Comparison of ENCODE assay signal across 14 cellular contexts in genomic region chr2:189421644-189422043, GRCh38. TPM values are rescaled to one million over a fixed set of nuclear protein-coding genes. Genes with fewer than 3 reads are reported as not detected.
A peak's percentile ranks its signal among the peaks of the same experiment; 100 is the strongest.
DNase-seq lines count a peak whose midpoint lies in the region; FAIRE-seq and TF ChIP-seq lines count a peak whose summit lies in the region.
"Had no signal": no experiment of that assay in that cellular context is flagged by ENCODE, and none has a peak within 500 bp of the region (broad histone marks: within the 10 kb centered on the region; RNA-seq: fewer than 3 reads in every experiment).

No MANE protein-coding gene starts in this region.

- no peaks in the 10 kb centered on the region for H3K79me2 ChIP-seq in keratinocyte (ENCODE audit: control insufficient read depth, insufficient read depth, low read length)

- no peaks in the 10 kb centered on the region for H4K20me1 ChIP-seq in keratinocyte (ENCODE audit: control insufficient read depth, extremely low read depth, insufficient read depth, low read length)

- peak; percentile 5 for FAIRE-seq in keratinocyte (lab: Jason Lieb, UNC)
- FAIRE-seq: D721Med had no signal

- no peaks in the 10 kb centered on the region for H3K4me1 Mint-ChIP-seq in activated naive CD8-positive, alpha-beta T cell treated with anti-CD3 and anti-CD28 coated beads for 36 hours

- H3K4me3 Mint-ChIP-seq in activated naive CD8-positive, alpha-beta T cell treated with anti-CD3 and anti-CD28 coated beads for 36 hours, result no peak overlapping the region

- H3K27me3 ChIP-seq in BE2C (no peaks in the 10 kb centered on the region), keratinocyte (ENCODE audit: control insufficient read depth, extremely low read depth, insufficient read depth, low read length) (no peaks in the 10 kb centered on the region)
- H3K27me3 ChIP-seq: neutrophil had no signal

- H3K9me1 ChIP-seq in keratinocyte (ENCODE audit: control insufficient read depth, extremely low read depth, insufficient read depth, low read length), result no peaks in the 10 kb centered on the region

- H3K27ac ChIP-seq in keratinocyte (ENCODE audit: control insufficient read depth, insufficient read depth, low read length), result no peak overlapping the region
- H3K27ac ChIP-seq: neutrophil had no signal

- no peak overlapping the region for H2AFZ ChIP-seq in keratinocyte (ENCODE audit: control insufficient read depth, low read length)

- H3K36me3 Mint-ChIP-seq in activated naive CD8-positive, alpha-beta T cell treated with anti-CD3 and anti-CD28 coated beads for 36 hours, result peaks cover 5% of the 10 kb centered on the region

- DNase-seq in BE2C (peak; percentile 40), HK-2 (ENCODE audit: unreplicated experiment) (peak; percentile 32), amniotic epithelial cell (ENCODE audit: low read depth) (peak; percentile 96), keratinocyte (ENCODE audit: low read depth, low spot score) (no peak), NOMO-1 treated with DMSO at 0.1 percent for 48 hours (lab: John Stamatoyannopoulos, UW; ENCODE audit: unreplicated experiment) (no peak)
- no peak for DNase-seq in activated naive CD8-positive, alpha-beta T cell treated with anti-CD3 and anti-CD28 coated beads for 36 hours
- DNase-seq in activated T-cell treated with anti-CD3 and anti-CD28 coated beads, Interleukin-2, amount 50 U/mL, for 1 hour, result no peak
- no peak for DNase-seq in effector CD8-positive, alpha-beta T cell (lab: John Stamatoyannopoulos, UW)
- DNase-seq: left ventricle myocardium superior; MM.1S; NCI-H2227 treated with DMSO at 0.1 percent for 48 hours; stimulated activated CD4-positive, alpha-beta T cell treated with anti-CD3 and anti-CD28 coated beads, Interleukin-15, amount 100 ng/mL, for 24 hours had no signal

- dilution Hi-C loops in keratinocyte (cut with MboI; ENCODE audit: extremely low pct_ligation_motif_present, low sequenced_read_pairs), result no loop called here

- TF ChIP-seq CTCF in BE2C (IDR thresholded peaks at IDR 0.05; ENCODE audit: low read depth, low read length), result no peak
- peak in 1 of 3 experiments; percentile 20 for TF ChIP-seq CTCF in keratinocyte (optimal IDR thresholded peaks at IDR 0.05 in 1 of 3, IDR thresholded peaks at IDR 0.05 in 1 of 3, conservative IDR thresholded peaks at IDR 0.05 in 1 of 3; ENCODE audit: extremely low read depth in 1 of 3, insufficient read depth in 2 of 3, low read length in 3 of 3)

- H3K4me1 ChIP-seq in BE2C (no peaks in the 10 kb centered on the region), keratinocyte (ENCODE audit: control insufficient read depth, extremely low read depth, insufficient read depth, low read length) (no peaks in the 10 kb centered on the region)

- no peak overlapping the region for H3K4me3 ChIP-seq in BE2C (ENCODE audit: low read depth, low read length)
- H3K4me3 ChIP-seq in keratinocyte (ENCODE audit: control insufficient read depth in 2 of 3, extremely low read depth in 1 of 3, insufficient read depth in 2 of 3, low read depth in 1 of 3, low read length in 3 of 3), result no peak overlapping the region

- H3K9me3 ChIP-seq in BE2C (no peaks in the 10 kb centered on the region), keratinocyte (ENCODE audit: control insufficient read depth, low read depth, low read length) (no peaks in the 10 kb centered on the region)
- H3K9me3 ChIP-seq: neutrophil had no signal

- H3K9ac ChIP-seq in keratinocyte (ENCODE audit: control insufficient read depth, extremely low read depth, insufficient read depth, low read length), result no peak overlapping the region

- peaks cover 4% of the 10 kb centered on the region for H3K27me3 Mint-ChIP-seq in activated naive CD8-positive, alpha-beta T cell treated with anti-CD3 and anti-CD28 coated beads for 36 hours

- H3K9me3 Mint-ChIP-seq in activated naive CD8-positive, alpha-beta T cell treated with anti-CD3 and anti-CD28 coated beads for 36 hours, result no peaks in the 10 kb centered on the region

- H3K27ac Mint-ChIP-seq in activated naive CD8-positive, alpha-beta T cell treated with anti-CD3 and anti-CD28 coated beads for 36 hours, result no peak overlapping the region

- no peaks in the 10 kb centered on the region for H3K36me3 ChIP-seq in BE2C
- H3K36me3 ChIP-seq in keratinocyte (ENCODE audit: control insufficient read depth in 2 of 2, extremely low read depth in 1 of 2, insufficient read depth in 2 of 2, low read length in 2 of 2), result no peaks in the 10 kb centered on the region
- H3K36me3 ChIP-seq: neutrophil had no signal

- H3K4me2 ChIP-seq in keratinocyte (ENCODE audit: control insufficient read depth, extremely low read depth, insufficient read depth, low read depth, low read length), result no peak overlapping the region

RNA-seq across cellular contexts. Expression of gene WDR75, which starts 19.6 kb away (rescaled TPM):
- 41.4 TPM for polyA plus RNA-seq in BE2C (2012; ENCODE audit: insufficient read depth, insufficient read length, low read depth)
- 37.0 to 67.3 TPM (median 60.4 TPM) in 3 replicates for polyA plus RNA-seq in keratinocyte
- polyA plus RNA-seq in keratinocyte (2011; ENCODE audit: low read depth), result 43.6 TPM
- polyA plus RNA-seq in keratinocyte (2011; cell fraction: cytosol; rRNA removed), result 19.1 and 41.5 TPM in 2 replicates
- polyA plus RNA-seq in keratinocyte (2011; cell fraction: nucleus; rRNA removed), result 64.9 and 91.2 TPM in 2 replicates
- polyA plus RNA-seq in keratinocyte (2012; ENCODE audit: low replicate concordance), result 26.1 and 29.0 TPM in 2 replicates
- polyA minus RNA-seq in keratinocyte, result 41.1 to 66.3 TPM (median 56.1 TPM) in 3 replicates
- polyA minus RNA-seq in keratinocyte (2011; cell fraction: cytosol; rRNA and poly(A)+ RNA removed), result 16.3 TPM
- polyA minus RNA-seq in keratinocyte (2011; cell fraction: nucleus; rRNA and poly(A)+ RNA removed), result 62.7 and 77.6 TPM in 2 replicates
- total RNA-seq in activated naive CD8-positive, alpha-beta T cell treated with anti-CD3 and anti-CD28 coated beads for 36 hours, result 100 to 1,000 TPM; 121 to 133 TPM

Comparison
In these comparisons a context has a peak if more than half of its experiments do, and no peak if none do; other contexts are left out.
1. DNase-seq: peak in BE2C (single experiment), HK-2 (single experiment) and amniotic epithelial cell (single experiment); none in keratinocyte (single experiment), activated naive CD8-positive, alpha-beta T cell treated with anti-CD3 and anti-CD28 coated beads for 36 hours (single experiment), activated T-cell treated with anti-CD3 and anti-CD28 coated beads, Interleukin-2, amount 50 U/mL, for 1 hour (single experiment), effector CD8-positive, alpha-beta T cell (single experiment) and NOMO-1 treated with DMSO at 0.1 percent for 48 hours (single experiment).